Comparison of ENCODE assay signal across 21 cellular contexts in the genomic region with DNA sequence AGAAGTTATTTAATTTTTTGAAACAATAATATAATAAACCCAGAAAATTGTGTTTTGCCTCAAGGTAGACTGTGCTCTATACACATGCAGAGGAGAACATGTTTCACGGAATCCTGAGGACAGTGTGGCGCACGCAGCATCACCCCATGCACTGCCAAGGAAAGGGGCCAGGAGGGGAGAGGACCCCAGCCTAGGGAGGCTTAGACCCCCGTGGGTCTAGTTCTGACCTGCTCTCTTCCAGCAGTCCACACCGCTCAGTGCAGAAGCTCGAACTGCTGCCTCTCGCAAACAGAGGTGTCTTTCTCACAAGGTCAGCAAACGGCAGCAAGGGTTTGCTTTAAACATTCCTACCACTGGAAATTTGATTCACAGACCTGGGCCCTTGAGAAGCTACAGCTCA. TPM values are rescaled to one million over a fixed set of nuclear protein-coding genes. Genes with fewer than 3 reads are reported as not detected.
DNase-seq lines count a peak whose midpoint lies in the region; ATAC-seq and TF ChIP-seq lines count a peak whose summit lies in the region.
"Had no signal": no experiment of that assay in that cellular context is flagged by ENCODE, and none has a peak within 500 bp of the region (broad histone marks: within the 10 kb centered on the region; RNA-seq: fewer than 3 reads in every experiment).

No MANE protein-coding gene starts in this region.

- no peak overlapping the region for H3K27ac Mint-ChIP-seq in GM23338
- H3K27ac Mint-ChIP-seq in WTC11, result no peak overlapping the region
- no peak overlapping the region for H3K27ac Mint-ChIP-seq in neural progenitor cell
- H3K27ac Mint-ChIP-seq: CD4-positive, alpha-beta memory T cell had no signal

- H3K4me1 ChIP-seq in BLaER1 (peaks cover 31% of the 10 kb centered on the region), GM23338 (ENCODE audit: insufficient read depth) (peaks cover 10% of the 10 kb centered on the region), neural progenitor cell (peaks cover 6% of the 10 kb centered on the region)
- H3K4me1 ChIP-seq: A549, BE2C had no signal

- POLR2A ChIA-PET in WTC11 (lab: Charles Lee), result no interaction called here

- peaks cover 43% of the 10 kb centered on the region for H3K4me1 Mint-ChIP-seq in GM23338
- peaks cover 50% of the 10 kb centered on the region for H3K4me1 Mint-ChIP-seq in WTC11
- H3K4me1 Mint-ChIP-seq in neural progenitor cell, result peaks cover 6% of the 10 kb centered on the region
- H3K4me1 Mint-ChIP-seq: CD4-positive, alpha-beta memory T cell had no signal

- no peaks in the 10 kb centered on the region for H4K20me1 ChIP-seq in BLaER1
- H4K20me1 ChIP-seq in GM23338 (replicated peaks; ENCODE audit: insufficient read depth), result no peaks in the 10 kb centered on the region
- no peaks in the 10 kb centered on the region for H4K20me1 ChIP-seq in neural progenitor cell (ENCODE audit: low read depth)

- H3K9me3 ChIP-seq in BLaER1, result no peaks in the 10 kb centered on the region
- no peaks in the 10 kb centered on the region for H3K9me3 ChIP-seq in neural progenitor cell (ENCODE audit: low read depth)
- H3K9me3 ChIP-seq: A549, BE2C had no signal

- H3K9me3 Mint-ChIP-seq in GM23338, result no peaks in the 10 kb centered on the region
- no peaks in the 10 kb centered on the region for H3K9me3 Mint-ChIP-seq in WTC11
- H3K9me3 Mint-ChIP-seq in neural progenitor cell, result no peaks in the 10 kb centered on the region
- H3K9me3 Mint-ChIP-seq: CD4-positive, alpha-beta memory T cell had no signal

- H3F3A ChIP-seq in GM23338 (replicated peaks; ENCODE audit: low read depth) (no peaks in the 10 kb centered on the region), neural progenitor cell (ENCODE audit: low read depth) (no peaks in the 10 kb centered on the region)

- peak overlapping the region; percentile 27 for H3K4me2 ChIP-seq in BLaER1
- no peak overlapping the region for H3K4me2 ChIP-seq in GM23338
- no peak overlapping the region for H3K4me2 ChIP-seq in neural progenitor cell
- H3K4me2 ChIP-seq: A549 had no signal

- ATAC-seq in GM23338 (peak; percentile 26), WTC11 (0 out of 2 replicates have a peak, but pooled peaks have one; percentile 9)
- ATAC-seq: A549, HCT116 had no signal

- H3K4me3 Mint-ChIP-seq in GM23338, result no peak overlapping the region
- no peak overlapping the region for H3K4me3 Mint-ChIP-seq in WTC11
- no peak overlapping the region for H3K4me3 Mint-ChIP-seq in neural progenitor cell
- H3K4me3 Mint-ChIP-seq: CD4-positive, alpha-beta memory T cell had no signal

- CTCF ChIA-PET in WTC11 (lab: Charles Lee), result interaction anchor here (1.6 kb wide), 1 partner anchor 206 kb away, joined by 6 read pairs; no protein-coding TSS in a partner anchor

- DNase-seq in GM23338 (ENCODE audit: low spot score), result no peak
- DNase-seq in WTC11 (ENCODE audit: low spot score), result no peak
- peak; percentile 5 for DNase-seq in neural progenitor cell (ENCODE audit: low spot score)
- DNase-seq in D341Med (ENCODE audit: low spot score), result no peak
- no peak for DNase-seq in glomerular visceral epithelial cell (ENCODE audit: extremely low spot score)
- no peak for DNase-seq in DMS53 (lab: John Stamatoyannopoulos, UW)
- DNase-seq: 8988T; ACHN; AML-193; BE2C; C1 segment of cervical spinal cord; Calu3; CD4-positive, alpha-beta memory T cell; COR-L47; DMS153; DMS79; GF-D8; H7 had no signal

- H3K36me3 ChIP-seq in BLaER1, result no peaks in the 10 kb centered on the region
- no peaks in the 10 kb centered on the region for H3K36me3 ChIP-seq in GM23338 (ENCODE audit: insufficient read depth)
- H3K36me3 ChIP-seq in neural progenitor cell, result no peaks in the 10 kb centered on the region
- H3K36me3 ChIP-seq: BE2C had no signal

- H2AFZ ChIP-seq in GM23338 (no peak overlapping the region), neural progenitor cell (replicated peaks) (no peak overlapping the region)

- H3K79me2 ChIP-seq in GM23338 (replicated peaks; ENCODE audit: insufficient read depth) (no peaks in the 10 kb centered on the region), neural progenitor cell (ENCODE audit: low read depth) (no peaks in the 10 kb centered on the region)

- H3K27me3 Mint-ChIP-seq in GM23338 (ENCODE audit: insufficient read depth, low read depth, poor library complexity) (peaks cover 1% of the 10 kb centered on the region), WTC11 (ENCODE audit: low read depth) (no peaks in the 10 kb centered on the region), neural progenitor cell (ENCODE audit: insufficient read depth, low read depth) (no peaks in the 10 kb centered on the region)
- H3K27me3 Mint-ChIP-seq: CD4-positive, alpha-beta memory T cell had no signal

- no peaks in the 10 kb centered on the region for H3K27me3 ChIP-seq in BLaER1
- no peaks in the 10 kb centered on the region for H3K27me3 ChIP-seq in GM23338 (ENCODE audit: insufficient read depth)
- H3K27me3 ChIP-seq in neural progenitor cell, result no peaks in the 10 kb centered on the region
- H3K27me3 ChIP-seq: BE2C had no signal

- H3K4me3 ChIP-seq in BLaER1 (no peak overlapping the region), GM23338 (no peak overlapping the region), neural progenitor cell (no peak overlapping the region)
- H3K4me3 ChIP-seq: A549 had no signal

- no peak for TF ChIP-seq CTCF in GM23338 (conservative IDR thresholded peaks at IDR 0.05; ENCODE audit: low read depth in 2 of 2)
- TF ChIP-seq CTCF in WTC11 (IDR thresholded peaks at IDR 0.05), result no peak
- no peak for TF ChIP-seq CTCF in neural progenitor cell (IDR thresholded peaks at IDR 0.05)

- no peak overlapping the region for H3K27ac ChIP-seq in BLaER1
- no peak overlapping the region for H3K27ac ChIP-seq in GM23338 (ENCODE audit: low read depth)
- H3K27ac ChIP-seq in neural progenitor cell, result no peak overlapping the region
- H3K27ac ChIP-seq: A549 had no signal

- H3K36me3 Mint-ChIP-seq in GM23338 (ENCODE audit: low read depth) (peaks cover 3% of the 10 kb centered on the region; the same call in 2 of the 3 replicates), WTC11 (peaks cover 4% of the 10 kb centered on the region; the same call in 1 of the 2 replicates), neural progenitor cell (peaks cover 4% of the 10 kb centered on the region)
- H3K36me3 Mint-ChIP-seq: CD4-positive, alpha-beta memory T cell had no signal

- H3K9ac ChIP-seq in BLaER1, result no peak overlapping the region
- no peak overlapping the region for H3K9ac ChIP-seq in neural progenitor cell

- no peaks in the 10 kb centered on the region for H3K9me2 ChIP-seq in GM23338 (ENCODE audit: insufficient read depth)

TF ChIP-seq in GM23338, 12 proteins besides CTCF, POLR2A, EP300 and RAD21 (continues in another document):
- TF ChIP-seq EZH2phosphoT487 (IDR thresholded peaks at IDR 0.05; ENCODE audit: unreplicated experiment), result no peak
- TF ChIP-seq EZH2 (IDR thresholded peaks at IDR 0.05; ENCODE audit: low read depth, unreplicated experiment), result no peak

TF ChIP-seq in WTC11, 78 proteins besides CTCF, POLR2A, EP300 and RAD21 (continues in another document):
- TF ChIP-seq, protein P1, sequence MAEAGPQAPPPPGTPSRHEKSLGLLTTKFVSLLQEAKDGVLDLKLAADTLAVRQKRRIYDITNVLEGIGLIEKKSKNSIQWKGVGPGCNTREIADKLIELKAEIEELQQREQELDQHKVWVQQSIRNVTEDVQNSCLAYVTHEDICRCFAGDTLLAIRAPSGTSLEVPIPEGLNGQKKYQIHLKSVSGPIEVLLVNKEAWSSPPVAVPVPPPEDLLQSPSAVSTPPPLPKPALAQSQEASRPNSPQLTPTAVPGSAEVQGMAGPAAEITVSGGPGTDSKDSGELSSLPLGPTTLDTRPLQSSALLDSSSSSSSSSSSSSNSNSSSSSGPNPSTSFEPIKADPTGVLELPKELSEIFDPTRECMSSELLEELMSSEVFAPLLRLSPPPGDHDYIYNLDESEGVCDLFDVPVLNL (CRISPR knock-in tag; IDR thresholded peaks at IDR 0.05; ENCODE audit: borderline replicate concordance, low read depth), result no peak
- TF ChIP-seq ZNF396 (CRISPR knock-in tag; IDR thresholded peaks at IDR 0.05; ENCODE audit: borderline replicate concordance), result no peak
- TF ChIP-seq TP53 (CRISPR knock-in tag; IDR thresholded peaks at IDR 0.05), result no peak
- no peak for TF ChIP-seq TEAD4 (CRISPR knock-in tag; IDR thresholded peaks at IDR 0.05)
- no peak for TF ChIP-seq ATF1 (CRISPR knock-in tag; IDR thresholded peaks at IDR 0.05)
- TF ChIP-seq ZNF232 (CRISPR knock-in tag; IDR thresholded peaks at IDR 0.05), result no peak
- TF ChIP-seq ZNF281 (CRISPR knock-in tag; IDR thresholded peaks at IDR 0.05), result no peak
- TF ChIP-seq, protein P2, sequence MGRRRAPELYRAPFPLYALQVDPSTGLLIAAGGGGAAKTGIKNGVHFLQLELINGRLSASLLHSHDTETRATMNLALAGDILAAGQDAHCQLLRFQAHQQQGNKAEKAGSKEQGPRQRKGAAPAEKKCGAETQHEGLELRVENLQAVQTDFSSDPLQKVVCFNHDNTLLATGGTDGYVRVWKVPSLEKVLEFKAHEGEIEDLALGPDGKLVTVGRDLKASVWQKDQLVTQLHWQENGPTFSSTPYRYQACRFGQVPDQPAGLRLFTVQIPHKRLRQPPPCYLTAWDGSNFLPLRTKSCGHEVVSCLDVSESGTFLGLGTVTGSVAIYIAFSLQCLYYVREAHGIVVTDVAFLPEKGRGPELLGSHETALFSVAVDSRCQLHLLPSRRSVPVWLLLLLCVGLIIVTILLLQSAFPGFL (CRISPR knock-in tag; IDR thresholded peaks at IDR 0.05; ENCODE audit: borderline replicate concordance), result no peak
- no peak for TF ChIP-seq ELF4 (CRISPR knock-in tag; IDR thresholded peaks at IDR 0.05; ENCODE audit: low read depth)

RNA-seq across cellular contexts. Expression of gene KIDINS220, which starts 51.5 kb away (rescaled TPM):
- 38.2 and 41.9 TPM in 2 replicates for total RNA-seq in GM23338 (2014; rRNA removed; shearing (Covaris generic))
- polyA plus RNA-seq in GM23338 (2016; fragmentation: Nextera tagmentation; extraction: Ambion mirVana), result 11.4 and 12.8 TPM in 2 replicates
- total RNA-seq in WTC11 (2021) (23.9 to 25.1 TPM (median 24.4 TPM) in 3 replicates), neural progenitor cell (ENCODE audit: low replicate concordance) (45.2 and 56.1 TPM in 2 replicates)
